ENCODE assay signal across 1 cellular context in the genomic region with DNA sequence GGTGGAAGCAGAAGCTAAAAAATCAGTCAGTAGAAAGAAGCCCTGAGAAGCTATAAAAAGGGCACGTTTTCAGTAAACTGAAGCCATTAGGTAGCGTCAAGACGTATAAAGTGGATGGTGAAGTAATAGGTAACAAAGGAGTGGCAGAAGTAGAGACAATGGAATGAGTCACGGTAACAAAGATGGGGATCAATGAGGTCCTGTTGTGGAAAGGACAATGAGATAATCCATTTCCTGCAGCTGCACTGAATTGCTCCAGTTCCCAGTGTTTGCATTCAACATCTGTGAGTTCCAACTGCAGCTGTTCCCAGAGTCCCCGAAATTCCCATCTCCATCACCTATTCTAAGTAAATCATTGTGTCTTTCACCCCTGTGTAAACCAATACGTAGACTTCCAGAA.
TF ChIP-seq lines count a peak whose summit lies in the region.

No MANE protein-coding gene starts in this region.

TF ChIP-seq in K562, 482 proteins besides CTCF, POLR2A, EP300 and RAD21 (continued from another document and continues in another):
- TF ChIP-seq, protein P1, sequence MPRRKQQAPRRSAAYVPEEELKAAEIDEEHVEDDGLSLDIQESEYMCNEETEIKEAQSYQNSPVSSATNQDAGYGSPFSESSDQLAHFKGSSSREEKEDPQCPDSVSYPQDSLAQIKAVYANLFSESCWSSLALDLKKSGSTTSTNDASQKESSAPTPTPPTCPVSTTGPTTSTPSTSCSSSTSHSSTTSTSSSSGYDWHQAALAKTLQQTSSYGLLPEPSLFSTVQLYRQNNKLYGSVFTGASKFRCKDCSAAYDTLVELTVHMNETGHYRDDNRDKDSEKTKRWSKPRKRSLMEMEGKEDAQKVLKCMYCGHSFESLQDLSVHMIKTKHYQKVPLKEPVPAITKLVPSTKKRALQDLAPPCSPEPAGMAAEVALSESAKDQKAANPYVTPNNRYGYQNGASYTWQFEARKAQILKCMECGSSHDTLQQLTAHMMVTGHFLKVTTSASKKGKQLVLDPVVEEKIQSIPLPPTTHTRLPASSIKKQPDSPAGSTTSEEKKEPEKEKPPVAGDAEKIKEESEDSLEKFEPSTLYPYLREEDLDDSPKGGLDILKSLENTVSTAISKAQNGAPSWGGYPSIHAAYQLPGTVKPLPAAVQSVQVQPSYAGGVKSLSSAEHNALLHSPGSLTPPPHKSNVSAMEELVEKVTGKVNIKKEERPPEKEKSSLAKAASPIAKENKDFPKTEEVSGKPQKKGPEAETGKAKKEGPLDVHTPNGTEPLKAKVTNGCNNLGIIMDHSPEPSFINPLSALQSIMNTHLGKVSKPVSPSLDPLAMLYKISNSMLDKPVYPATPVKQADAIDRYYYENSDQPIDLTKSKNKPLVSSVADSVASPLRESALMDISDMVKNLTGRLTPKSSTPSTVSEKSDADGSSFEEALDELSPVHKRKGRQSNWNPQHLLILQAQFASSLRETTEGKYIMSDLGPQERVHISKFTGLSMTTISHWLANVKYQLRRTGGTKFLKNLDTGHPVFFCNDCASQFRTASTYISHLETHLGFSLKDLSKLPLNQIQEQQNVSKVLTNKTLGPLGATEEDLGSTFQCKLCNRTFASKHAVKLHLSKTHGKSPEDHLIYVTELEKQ (CRISPR knock-in tag; IDR thresholded peaks at IDR 0.05): no peak
- TF ChIP-seq ZNF408 (CRISPR knock-in tag; IDR thresholded peaks at IDR 0.05; ENCODE audit: low read depth): no peak
- peak; percentile 91 for TF ChIP-seq SOX6 (IDR thresholded peaks at IDR 0.05)
- TF ChIP-seq, protein P2, sequence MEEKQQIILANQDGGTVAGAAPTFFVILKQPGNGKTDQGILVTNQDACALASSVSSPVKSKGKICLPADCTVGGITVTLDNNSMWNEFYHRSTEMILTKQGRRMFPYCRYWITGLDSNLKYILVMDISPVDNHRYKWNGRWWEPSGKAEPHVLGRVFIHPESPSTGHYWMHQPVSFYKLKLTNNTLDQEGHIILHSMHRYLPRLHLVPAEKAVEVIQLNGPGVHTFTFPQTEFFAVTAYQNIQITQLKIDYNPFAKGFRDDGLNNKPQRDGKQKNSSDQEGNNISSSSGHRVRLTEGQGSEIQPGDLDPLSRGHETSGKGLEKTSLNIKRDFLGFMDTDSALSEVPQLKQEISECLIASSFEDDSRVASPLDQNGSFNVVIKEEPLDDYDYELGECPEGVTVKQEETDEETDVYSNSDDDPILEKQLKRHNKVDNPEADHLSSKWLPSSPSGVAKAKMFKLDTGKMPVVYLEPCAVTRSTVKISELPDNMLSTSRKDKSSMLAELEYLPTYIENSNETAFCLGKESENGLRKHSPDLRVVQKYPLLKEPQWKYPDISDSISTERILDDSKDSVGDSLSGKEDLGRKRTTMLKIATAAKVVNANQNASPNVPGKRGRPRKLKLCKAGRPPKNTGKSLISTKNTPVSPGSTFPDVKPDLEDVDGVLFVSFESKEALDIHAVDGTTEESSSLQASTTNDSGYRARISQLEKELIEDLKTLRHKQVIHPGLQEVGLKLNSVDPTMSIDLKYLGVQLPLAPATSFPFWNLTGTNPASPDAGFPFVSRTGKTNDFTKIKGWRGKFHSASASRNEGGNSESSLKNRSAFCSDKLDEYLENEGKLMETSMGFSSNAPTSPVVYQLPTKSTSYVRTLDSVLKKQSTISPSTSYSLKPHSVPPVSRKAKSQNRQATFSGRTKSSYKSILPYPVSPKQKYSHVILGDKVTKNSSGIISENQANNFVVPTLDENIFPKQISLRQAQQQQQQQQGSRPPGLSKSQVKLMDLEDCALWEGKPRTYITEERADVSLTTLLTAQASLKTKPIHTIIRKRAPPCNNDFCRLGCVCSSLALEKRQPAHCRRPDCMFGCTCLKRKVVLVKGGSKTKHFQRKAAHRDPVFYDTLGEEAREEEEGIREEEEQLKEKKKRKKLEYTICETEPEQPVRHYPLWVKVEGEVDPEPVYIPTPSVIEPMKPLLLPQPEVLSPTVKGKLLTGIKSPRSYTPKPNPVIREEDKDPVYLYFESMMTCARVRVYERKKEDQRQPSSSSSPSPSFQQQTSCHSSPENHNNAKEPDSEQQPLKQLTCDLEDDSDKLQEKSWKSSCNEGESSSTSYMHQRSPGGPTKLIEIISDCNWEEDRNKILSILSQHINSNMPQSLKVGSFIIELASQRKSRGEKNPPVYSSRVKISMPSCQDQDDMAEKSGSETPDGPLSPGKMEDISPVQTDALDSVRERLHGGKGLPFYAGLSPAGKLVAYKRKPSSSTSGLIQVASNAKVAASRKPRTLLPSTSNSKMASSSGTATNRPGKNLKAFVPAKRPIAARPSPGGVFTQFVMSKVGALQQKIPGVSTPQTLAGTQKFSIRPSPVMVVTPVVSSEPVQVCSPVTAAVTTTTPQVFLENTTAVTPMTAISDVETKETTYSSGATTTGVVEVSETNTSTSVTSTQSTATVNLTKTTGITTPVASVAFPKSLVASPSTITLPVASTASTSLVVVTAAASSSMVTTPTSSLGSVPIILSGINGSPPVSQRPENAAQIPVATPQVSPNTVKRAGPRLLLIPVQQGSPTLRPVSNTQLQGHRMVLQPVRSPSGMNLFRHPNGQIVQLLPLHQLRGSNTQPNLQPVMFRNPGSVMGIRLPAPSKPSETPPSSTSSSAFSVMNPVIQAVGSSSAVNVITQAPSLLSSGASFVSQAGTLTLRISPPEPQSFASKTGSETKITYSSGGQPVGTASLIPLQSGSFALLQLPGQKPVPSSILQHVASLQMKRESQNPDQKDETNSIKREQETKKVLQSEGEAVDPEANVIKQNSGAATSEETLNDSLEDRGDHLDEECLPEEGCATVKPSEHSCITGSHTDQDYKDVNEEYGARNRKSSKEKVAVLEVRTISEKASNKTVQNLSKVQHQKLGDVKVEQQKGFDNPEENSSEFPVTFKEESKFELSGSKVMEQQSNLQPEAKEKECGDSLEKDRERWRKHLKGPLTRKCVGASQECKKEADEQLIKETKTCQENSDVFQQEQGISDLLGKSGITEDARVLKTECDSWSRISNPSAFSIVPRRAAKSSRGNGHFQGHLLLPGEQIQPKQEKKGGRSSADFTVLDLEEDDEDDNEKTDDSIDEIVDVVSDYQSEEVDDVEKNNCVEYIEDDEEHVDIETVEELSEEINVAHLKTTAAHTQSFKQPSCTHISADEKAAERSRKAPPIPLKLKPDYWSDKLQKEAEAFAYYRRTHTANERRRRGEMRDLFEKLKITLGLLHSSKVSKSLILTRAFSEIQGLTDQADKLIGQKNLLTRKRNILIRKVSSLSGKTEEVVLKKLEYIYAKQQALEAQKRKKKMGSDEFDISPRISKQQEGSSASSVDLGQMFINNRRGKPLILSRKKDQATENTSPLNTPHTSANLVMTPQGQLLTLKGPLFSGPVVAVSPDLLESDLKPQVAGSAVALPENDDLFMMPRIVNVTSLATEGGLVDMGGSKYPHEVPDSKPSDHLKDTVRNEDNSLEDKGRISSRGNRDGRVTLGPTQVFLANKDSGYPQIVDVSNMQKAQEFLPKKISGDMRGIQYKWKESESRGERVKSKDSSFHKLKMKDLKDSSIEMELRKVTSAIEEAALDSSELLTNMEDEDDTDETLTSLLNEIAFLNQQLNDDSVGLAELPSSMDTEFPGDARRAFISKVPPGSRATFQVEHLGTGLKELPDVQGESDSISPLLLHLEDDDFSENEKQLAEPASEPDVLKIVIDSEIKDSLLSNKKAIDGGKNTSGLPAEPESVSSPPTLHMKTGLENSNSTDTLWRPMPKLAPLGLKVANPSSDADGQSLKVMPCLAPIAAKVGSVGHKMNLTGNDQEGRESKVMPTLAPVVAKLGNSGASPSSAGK (IDR thresholded peaks at IDR 0.05): 0 out of 2 replicates have a peak, but pooled peaks have one; percentile 24
- no peak for TF ChIP-seq NCOA4 (IDR thresholded peaks at IDR 0.05; ENCODE audit: partially characterized antibody)
- TF ChIP-seq EWSR1 (IDR thresholded peaks at IDR 0.05; ENCODE audit: borderline replicate concordance, low read depth, partially characterized antibody): no peak
- TF ChIP-seq ZBTB1 (CRISPR knock-in tag; IDR thresholded peaks at IDR 0.05; ENCODE audit: borderline replicate concordance, low read depth): no peak
- TF ChIP-seq POU5F1 (IDR thresholded peaks at IDR 0.05; ENCODE audit: borderline replicate concordance, low read depth, low read length, partially characterized antibody): no peak
- no peak for TF ChIP-seq HNRNPLL (IDR thresholded peaks at IDR 0.05; ENCODE audit: low read depth, low read length, poor library complexity, severe bottlenecking)
- no peak for TF ChIP-seq FOXK2 (conservative IDR thresholded peaks at IDR 0.05 in 1 of 2, IDR thresholded peaks at IDR 0.05 in 1 of 2; ENCODE audit: low read depth in 2 of 2)
- no peak for TF ChIP-seq ZNF224 (CRISPR knock-in tag; IDR thresholded peaks at IDR 0.05)
- no peak for TF ChIP-seq MEF2D (tag; conservative IDR thresholded peaks at IDR 0.05; ENCODE audit: low read depth)
- no peak for TF ChIP-seq PRPF4 (IDR thresholded peaks at IDR 0.05; ENCODE audit: insufficient read depth, low read depth, low read length, poor library complexity, severe bottlenecking)
- TF ChIP-seq JUND (IDR thresholded peaks at IDR 0.05; ENCODE audit: borderline replicate concordance, low read depth, low read length): peak; percentile 45; the same call in 1 of the 2 replicates
- peak; percentile 48; the same call in 1 of the 3 replicates for TF ChIP-seq JUND (tag; IDR thresholded peaks at IDR 0.05; ENCODE audit: borderline replicate concordance, low read depth, low read length)
- TF ChIP-seq DNMT1 (IDR thresholded peaks at IDR 0.05): no peak
- TF ChIP-seq FOSL1 (tag; conservative IDR thresholded peaks at IDR 0.05): peak; percentile 57; the same call in 1 of the 2 replicates
- TF ChIP-seq RNF2 (IDR thresholded peaks at IDR 0.05): no peak
- no peak for TF ChIP-seq ZNF79 (CRISPR knock-in tag; IDR thresholded peaks at IDR 0.05; ENCODE audit: low read depth)
- no peak for TF ChIP-seq GATA2 (CRISPR knock-in tag; IDR thresholded peaks at IDR 0.05)
- TF ChIP-seq MAFG (tag; conservative IDR thresholded peaks at IDR 0.05): no peak
- TF ChIP-seq TOE1 (IDR thresholded peaks at IDR 0.05; ENCODE audit: borderline replicate concordance): 0 out of 2 replicates have a peak, but pooled peaks have one; percentile 24
- TF ChIP-seq TOE1 (CRISPR knock-in tag; IDR thresholded peaks at IDR 0.05; ENCODE audit: borderline replicate concordance, low read depth): no peak
- TF ChIP-seq, protein P3, sequence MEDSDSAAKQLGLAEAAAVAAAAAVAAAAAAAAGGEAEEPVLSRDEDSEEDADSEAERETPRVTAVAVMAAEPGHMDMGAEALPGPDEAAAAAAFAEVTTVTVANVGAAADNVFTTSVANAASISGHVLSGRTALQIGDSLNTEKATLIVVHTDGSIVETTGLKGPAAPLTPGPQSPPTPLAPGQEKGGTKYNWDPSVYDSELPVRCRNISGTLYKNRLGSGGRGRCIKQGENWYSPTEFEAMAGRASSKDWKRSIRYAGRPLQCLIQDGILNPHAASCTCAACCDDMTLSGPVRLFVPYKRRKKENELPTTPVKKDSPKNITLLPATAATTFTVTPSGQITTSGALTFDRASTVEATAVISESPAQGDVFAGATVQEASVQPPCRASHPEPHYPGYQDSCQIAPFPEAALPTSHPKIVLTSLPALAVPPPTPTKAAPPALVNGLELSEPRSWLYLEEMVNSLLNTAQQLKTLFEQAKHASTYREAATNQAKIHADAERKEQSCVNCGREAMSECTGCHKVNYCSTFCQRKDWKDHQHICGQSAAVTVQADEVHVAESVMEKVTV (CRISPR knock-in tag; IDR thresholded peaks at IDR 0.05): no peak
- TF ChIP-seq PTRF (tag; IDR thresholded peaks at IDR 0.05): no peak
- no peak for TF ChIP-seq MTA3 (IDR thresholded peaks at IDR 0.05; ENCODE audit: borderline replicate concordance)
- TF ChIP-seq DPF2 (IDR thresholded peaks at IDR 0.05): peak; percentile 69
- no peak for TF ChIP-seq SIN3A (IDR thresholded peaks at IDR 0.05; ENCODE audit: borderline replicate concordance in 2 of 2, control insufficient read depth in 1 of 2, low read depth in 2 of 2, low read length in 2 of 2)
- TF ChIP-seq GABPB1 (CRISPR knock-in tag; IDR thresholded peaks at IDR 0.05): no peak
- no peak for TF ChIP-seq TRIM28 (IDR thresholded peaks at IDR 0.05)
- TF ChIP-seq EHMT2 (IDR thresholded peaks at IDR 0.05): 0 out of 2 replicates have a peak, but pooled peaks have one; percentile 29
- TF ChIP-seq, protein P4, sequence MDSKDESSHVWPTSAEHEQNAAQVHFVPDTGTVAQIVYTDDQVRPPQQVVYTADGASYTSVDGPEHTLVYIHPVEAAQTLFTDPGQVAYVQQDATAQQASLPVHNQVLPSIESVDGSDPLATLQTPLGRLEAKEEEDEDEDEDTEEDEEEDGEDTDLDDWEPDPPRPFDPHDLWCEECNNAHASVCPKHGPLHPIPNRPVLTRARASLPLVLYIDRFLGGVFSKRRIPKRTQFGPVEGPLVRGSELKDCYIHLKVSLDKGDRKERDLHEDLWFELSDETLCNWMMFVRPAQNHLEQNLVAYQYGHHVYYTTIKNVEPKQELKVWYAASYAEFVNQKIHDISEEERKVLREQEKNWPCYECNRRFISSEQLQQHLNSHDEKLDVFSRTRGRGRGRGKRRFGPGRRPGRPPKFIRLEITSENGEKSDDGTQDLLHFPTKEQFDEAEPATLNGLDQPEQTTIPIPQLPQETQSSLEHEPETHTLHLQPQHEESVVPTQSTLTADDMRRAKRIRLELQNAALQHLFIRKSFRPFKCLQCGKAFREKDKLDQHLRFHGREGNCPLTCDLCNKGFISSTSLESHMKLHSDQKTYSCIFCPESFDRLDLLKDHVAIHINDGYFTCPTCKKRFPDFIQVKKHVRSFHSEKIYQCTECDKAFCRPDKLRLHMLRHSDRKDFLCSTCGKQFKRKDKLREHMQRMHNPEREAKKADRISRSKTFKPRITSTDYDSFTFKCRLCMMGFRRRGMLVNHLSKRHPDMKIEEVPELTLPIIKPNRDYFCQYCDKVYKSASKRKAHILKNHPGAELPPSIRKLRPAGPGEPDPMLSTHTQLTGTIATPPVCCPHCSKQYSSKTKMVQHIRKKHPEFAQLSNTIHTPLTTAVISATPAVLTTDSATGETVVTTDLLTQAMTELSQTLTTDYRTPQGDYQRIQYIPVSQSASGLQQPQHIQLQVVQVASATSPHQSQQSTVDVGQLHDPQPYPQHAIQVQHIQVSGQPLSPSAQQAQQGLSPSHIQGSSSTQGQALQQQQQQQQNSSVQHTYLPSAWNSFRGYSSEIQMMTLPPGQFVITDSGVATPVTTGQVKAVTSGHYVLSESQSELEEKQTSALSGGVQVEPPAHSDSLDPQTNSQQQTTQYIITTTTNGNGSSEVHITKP (IDR thresholded peaks at IDR 0.05; ENCODE audit: partially characterized antibody): no peak
- TF ChIP-seq TFAM (CRISPR knock-in tag; conservative IDR thresholded peaks at IDR 0.05): no peak
- peak; percentile 25; the same call in 1 of the 2 replicates for TF ChIP-seq JUN (IDR thresholded peaks at IDR 0.05; ENCODE audit: borderline replicate concordance, low read depth, low read length)
- no peak for TF ChIP-seq JUN (CRISPR knock-in tag; IDR thresholded peaks at IDR 0.05; ENCODE audit: borderline replicate concordance)
- TF ChIP-seq MTA2 (IDR thresholded peaks at IDR 0.05; ENCODE audit: low read depth): no peak
- no peak for TF ChIP-seq ZNF699 (CRISPR knock-in tag; IDR thresholded peaks at IDR 0.05; ENCODE audit: insufficient replicate concordance)
- TF ChIP-seq ZKSCAN3 (CRISPR knock-in tag; IDR thresholded peaks at IDR 0.05): no peak
- TF ChIP-seq, protein P5, sequence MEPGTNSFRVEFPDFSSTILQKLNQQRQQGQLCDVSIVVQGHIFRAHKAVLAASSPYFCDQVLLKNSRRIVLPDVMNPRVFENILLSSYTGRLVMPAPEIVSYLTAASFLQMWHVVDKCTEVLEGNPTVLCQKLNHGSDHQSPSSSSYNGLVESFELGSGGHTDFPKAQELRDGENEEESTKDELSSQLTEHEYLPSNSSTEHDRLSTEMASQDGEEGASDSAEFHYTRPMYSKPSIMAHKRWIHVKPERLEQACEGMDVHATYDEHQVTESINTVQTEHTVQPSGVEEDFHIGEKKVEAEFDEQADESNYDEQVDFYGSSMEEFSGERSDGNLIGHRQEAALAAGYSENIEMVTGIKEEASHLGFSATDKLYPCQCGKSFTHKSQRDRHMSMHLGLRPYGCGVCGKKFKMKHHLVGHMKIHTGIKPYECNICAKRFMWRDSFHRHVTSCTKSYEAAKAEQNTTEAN (CRISPR knock-in tag; IDR thresholded peaks at IDR 0.05): no peak
- TF ChIP-seq ARID1B (IDR thresholded peaks at IDR 0.05): peak; percentile 39; the same call in 1 of the 2 replicates
- TF ChIP-seq CHCHD3 (CRISPR knock-in tag; IDR thresholded peaks at IDR 0.05): no peak
